25 cellular contexts compared by ENCODE assay signal in genomic region chr3:38465588-38466154, GRCh38.
"Had no signal": no experiment of that assay in that cellular context is flagged by ENCODE, and none has a peak within 500 bp of the region (broad histone marks: within the 10 kb centered on the region; RNA-seq: fewer than 3 reads in every experiment).

No MANE protein-coding gene starts in this region.

- H3K27me3 Mint-ChIP-seq: naive thymus-derived CD8-positive, alpha-beta T cell; stimulated activated naive CD8-positive, alpha-beta T cell treated with anti-CD3 and anti-CD28 coated beads, Interleukin-15, Interleukin-2, amounts not matched to agents 100 ng/mL and 50 ng/mL, for 24 hours had no signal

- H3K27ac Mint-ChIP-seq: naive thymus-derived CD8-positive, alpha-beta T cell; nephron; stimulated activated effector memory CD8-positive, alpha-beta T cell treated with anti-CD3 and anti-CD28 coated beads, Interleukin-12 subunit alpha, Interleukin-12 subunit beta, amount 100 ng/mL, for 72 hours; stimulated activated naive CD8-positive, alpha-beta T cell treated with anti-CD3 and anti-CD28 coated beads, Interleukin-15, Interleukin-2, amounts not matched to agents 100 ng/mL and 50 ng/mL, for 24 hours had no signal

- H3K36me3 Mint-ChIP-seq: stimulated activated effector memory CD8-positive, alpha-beta T cell treated with anti-CD3 and anti-CD28 coated beads, Interleukin-12 subunit alpha, Interleukin-12 subunit beta, amount 100 ng/mL, for 72 hours had no signal

- ATAC-seq: heart right ventricle; left cardiac atrium; left lobe of liver; left ventricle myocardium superior; lower lobe of right lung; naive thymus-derived CD8-positive, alpha-beta T cell; sciatic nerve; stimulated activated effector memory CD8-positive, alpha-beta T cell treated with anti-CD3 and anti-CD28 coated beads, Interleukin-12 subunit alpha, Interleukin-12 subunit beta, amount 100 ng/mL, for 72 hours; upper lobe of right lung had no signal

- FAIRE-seq: keratinocyte, urothelium cell line had no signal

- DNase-seq: heart right ventricle; kidney glomerular epithelial cell; left cardiac atrium; left ventricle myocardium superior; lower lobe of right lung; mammary epithelial cell; mesenchymal stem cell; naive thymus-derived CD8-positive, alpha-beta T cell; occipital lobe; stimulated activated CD4-positive, alpha-beta T cell treated with anti-CD3 and anti-CD28 coated beads, Interleukin-12 subunit alpha, Interleukin-12 subunit beta, amount 100 ng/mL, for 4 hours; stimulated activated CD4-positive, alpha-beta T cell treated with anti-CD3 and anti-CD28 coated beads, Interleukin-15, amount 100 ng/mL, for 24 hours; stimulated activated CD4-positive, alpha-beta T cell treated with anti-CD3 and anti-CD28 coated beads, Interleukin-2, amount 100 ng/mL, for 24 hours; stimulated activated CD4-positive, alpha-beta T cell treated with anti-CD3 and anti-CD28 coated beads, Interleukin-4, amount 100 ng/mL, for 24 hours; stimulated activated naive CD4-positive, alpha-beta T cell; tibial artery; trophoblast cell; upper lobe of right lung had no signal

- H3K4me3 Mint-ChIP-seq: naive thymus-derived CD8-positive, alpha-beta T cell; nephron; neural crest cell; stimulated activated effector memory CD8-positive, alpha-beta T cell treated with anti-CD3 and anti-CD28 coated beads, Interleukin-12 subunit alpha, Interleukin-12 subunit beta, amount 100 ng/mL, for 72 hours; stimulated activated naive CD8-positive, alpha-beta T cell treated with anti-CD3 and anti-CD28 coated beads, Interleukin-15, Interleukin-2, amounts not matched to agents 100 ng/mL and 50 ng/mL, for 24 hours had no signal
